ENCODE assay signal across 23 cellular contexts in genomic region chr2:230790981-230791380, GRCh38.
DNase-seq lines count a peak whose midpoint lies in the region; ATAC-seq, FAIRE-seq and TF ChIP-seq lines count a peak whose summit lies in the region.
"Had no signal": no experiment of that assay in that cellular context is flagged by ENCODE, and none has a peak within 500 bp of the region (broad histone marks: within the 10 kb centered on the region; RNA-seq: fewer than 3 reads in every experiment).

No MANE protein-coding gene starts in this region.

- peaks cover 38% of the 10 kb centered on the region for H3K36me3 ChIP-seq in lower lobe of right lung
- H3K36me3 ChIP-seq in sigmoid colon, result peaks cover 0 to 5% (median 0%) of the 10 kb centered on the region in 4 donors

- H3K27me3 Mint-ChIP-seq in activated naive CD4-positive, alpha-beta T cell treated with anti-CD3 and anti-CD28 coated beads, Interleukin-2, amount 50 U/mL, for 24 hours, result no peaks in the 10 kb centered on the region
- no peaks in the 10 kb centered on the region for H3K27me3 Mint-ChIP-seq in T-cell
- no peaks in the 10 kb centered on the region for H3K27me3 Mint-ChIP-seq in osteocyte (ENCODE audit: unreplicated experiment)
- H3K27me3 Mint-ChIP-seq: IgD-negative memory B cell had no signal

- H3K27ac Mint-ChIP-seq in activated naive CD4-positive, alpha-beta T cell treated with anti-CD3 and anti-CD28 coated beads, Interleukin-2, amount 50 U/mL, for 24 hours, result peak overlapping the region; percentile 81
- H3K27ac Mint-ChIP-seq in T-cell (peak overlapping the region; percentile 66 to 77), osteocyte (ENCODE audit: unreplicated experiment) (peak overlapping the region; percentile 98)
- H3K27ac Mint-ChIP-seq: neural progenitor cell had no signal

- no peak for TF ChIP-seq CTCF in osteocyte (IDR thresholded peaks at IDR 0.05)
- no peak for TF ChIP-seq CTCF in lower lobe of right lung (IDR thresholded peaks at IDR 0.05)
- no peak for TF ChIP-seq CTCF in sigmoid colon (IDR thresholded peaks at IDR 0.05)
- no peak for TF ChIP-seq CTCF in D721Med (IDR thresholded peaks at IDR 0.05; ENCODE audit: insufficient read depth, missing control alignments)

- CTCF ChIA-PET in T-cell (lab: Charles Lee), result interaction anchor here (0.5 to 1.4 kb wide), 3 partner anchors 77 to 181 kb away, joined by 3 to 4 read pairs (median 3); no protein-coding TSS in a partner anchor

- H3K27me3 ChIP-seq in lower lobe of right lung (ENCODE audit: low read depth) (no peaks in the 10 kb centered on the region), sigmoid colon (no peaks in the 10 kb centered on the region)
- H3K27me3 ChIP-seq: neural progenitor cell, transverse colon had no signal

- H3K9me3 ChIP-seq in lower lobe of right lung, result peaks cover 14% of the 10 kb centered on the region
- H3K9me3 ChIP-seq in sigmoid colon, result peaks cover 0 to 9% (median 0%) of the 10 kb centered on the region in 4 donors

- no peak for FAIRE-seq in D721Med (lab: Jason Lieb, UNC)
- FAIRE-seq: RCC 7860 had no signal

- no peak for TF ChIP-seq POLR2A in sigmoid colon (IDR thresholded peaks at IDR 0.05)

- H3K4me3 ChIP-seq in lower lobe of right lung, result no peak overlapping the region
- H3K4me3 ChIP-seq in sigmoid colon, result no peak overlapping the region
- H3K4me3 ChIP-seq: neural progenitor cell, transverse colon had no signal

- intact Hi-C loops in lower lobe of right lung (cut with DNase I) (no loop called here), sigmoid colon (cut with DNase I) (loop anchor here (10.0 kb wide), 1 partner anchor 376 kb away; the partner anchor contains the start of gene SP100)

- ATAC-seq in T-cell (replicated peaks in 1 of 4) (no peak), lower lobe of right lung (no peak)
- ATAC-seq: SK-N-SH treated with all-trans-retinoic acid at 6 μM for 48 hours; stimulated activated naive CD8-positive, alpha-beta T cell treated with anti-CD3 and anti-CD28 coated beads, Interleukin-15, Interleukin-2, amounts not matched to agents 100 U/mL and 50 U/mL, for 24 hours had no signal

- WGBS in sigmoid colon, 2 donors, result 88% methylated on average over 1 of the region's 1 CpG

- no peak overlapping the region for H3K27ac ChIP-seq in lower lobe of right lung
- peak overlapping the region in 2 of 4 donors; percentile 33 to 85 for H3K27ac ChIP-seq in sigmoid colon
- H3K27ac ChIP-seq: neural progenitor cell, transverse colon had no signal

- no peak for DNase-seq in activated naive CD4-positive, alpha-beta T cell treated with anti-CD3 and anti-CD28 coated beads, Interleukin-2, amount 50 U/mL, for 16 hours
- DNase-seq in T-cell (no peak), fibroblast of gingiva (ENCODE audit: low read depth) (peak; percentile 43), osteocyte (ENCODE audit: extremely low spot score, unreplicated experiment) (no peak), lower lobe of right lung (no peak), sigmoid colon (no peak), D721Med (ENCODE audit: insufficient read length, low spot score) (no peak)
- DNase-seq: activated CD4-positive, alpha-beta T cell treated with anti-CD3 and anti-CD28 coated beads, Interleukin-2, amount 50 U/mL, for 1 hour; activated T-cell treated with anti-CD3 and anti-CD28 coated beads, Interleukin-2, amount 50 U/mL, for 48 hours; DND-41; GOT3; midbrain; MM.1S; NCI-H1436; NCI-H510A treated with DMSO at 0.1 percent for 48 hours; stimulated activated CD4-positive, alpha-beta T cell treated with anti-CD3 and anti-CD28 coated beads, Interleukin-4, amount 100 ng/mL, for 1 hour; stimulated activated naive CD8-positive, alpha-beta T cell treated with anti-CD3 and anti-CD28 coated beads, Interleukin-15, Interleukin-2, amounts not matched to agents 100 U/mL and 50 U/mL, for 24 hours; transverse colon had no signal

- peaks cover 12% of the 10 kb centered on the region for H3K9me3 Mint-ChIP-seq in activated naive CD4-positive, alpha-beta T cell treated with anti-CD3 and anti-CD28 coated beads, Interleukin-2, amount 50 U/mL, for 24 hours
- peaks cover 7 to 21% (median 9%) of the 10 kb centered on the region in 3 donors for H3K9me3 Mint-ChIP-seq in T-cell
- peaks cover 31% of the 10 kb centered on the region for H3K9me3 Mint-ChIP-seq in osteocyte (ENCODE audit: unreplicated experiment)

- TF ChIP-seq EP300 in sigmoid colon (IDR thresholded peaks at IDR 0.05), result no peak

- POLR2A ChIA-PET in T-cell (lab: Charles Lee), result interaction anchor here in 1 of 2 donors (1.0 kb wide), 1 partner anchor 201 kb away, joined by 3 read pairs; no protein-coding TSS in a partner anchor

- H3K4me1 Mint-ChIP-seq in activated naive CD4-positive, alpha-beta T cell treated with anti-CD3 and anti-CD28 coated beads, Interleukin-2, amount 50 U/mL, for 24 hours, result peaks cover 70% of the 10 kb centered on the region
- H3K4me1 Mint-ChIP-seq in T-cell (peaks cover 65 to 73% (median 65%) of the 10 kb centered on the region in 3 donors), osteocyte (ENCODE audit: unreplicated experiment) (peaks cover 54% of the 10 kb centered on the region)
- H3K4me1 Mint-ChIP-seq: neural progenitor cell had no signal

- peaks cover 62% of the 10 kb centered on the region for H3K36me3 Mint-ChIP-seq in activated naive CD4-positive, alpha-beta T cell treated with anti-CD3 and anti-CD28 coated beads, Interleukin-2, amount 50 U/mL, for 24 hours
- H3K36me3 Mint-ChIP-seq in T-cell, result peaks cover 68% of the 10 kb centered on the region
- peaks cover 54% of the 10 kb centered on the region for H3K36me3 Mint-ChIP-seq in osteocyte (ENCODE audit: unreplicated experiment)

- peaks cover 24% of the 10 kb centered on the region for H3K4me1 ChIP-seq in lower lobe of right lung
- peaks cover 0 to 55% (median 38%) of the 10 kb centered on the region in 4 donors for H3K4me1 ChIP-seq in sigmoid colon
- H3K4me1 ChIP-seq: neural progenitor cell had no signal

- H3K4me3 Mint-ChIP-seq in activated naive CD4-positive, alpha-beta T cell treated with anti-CD3 and anti-CD28 coated beads, Interleukin-2, amount 50 U/mL, for 24 hours, result no peak overlapping the region
- no peak overlapping the region for H3K4me3 Mint-ChIP-seq in T-cell
- no peak overlapping the region for H3K4me3 Mint-ChIP-seq in osteocyte (ENCODE audit: unreplicated experiment)
- H3K4me3 Mint-ChIP-seq: neural progenitor cell had no signal
